Comparison of ENCODE assay signal across 11 cellular contexts in genomic region chr1:94803517-94804441, GRCh38. TPM values are rescaled to one million over a fixed set of nuclear protein-coding genes. Genes with fewer than 3 reads are reported as not detected.
A peak's percentile ranks its signal among the peaks of the same experiment; 100 is the strongest.
DNase-seq lines count a peak whose midpoint lies in the region; ATAC-seq and TF ChIP-seq lines count a peak whose summit lies in the region.
"Had no signal": no experiment of that assay in that cellular context is flagged by ENCODE, and none has a peak within 500 bp of the region (broad histone marks: within the 10 kb centered on the region; RNA-seq: fewer than 3 reads in every experiment).

No MANE protein-coding gene starts in this region.

- H3K36me3 Mint-ChIP-seq in type B pancreatic cell, result no peaks in the 10 kb centered on the region

- peak overlapping the region; percentile 49 for H3K27ac Mint-ChIP-seq in type B pancreatic cell
- H3K27ac Mint-ChIP-seq: stimulated activated naive CD8-positive, alpha-beta T cell treated with anti-CD3 and anti-CD28 coated beads, Interleukin-15, amount 100 ng/mL, for 72 hours had no signal

- H3K4me3 Mint-ChIP-seq in type B pancreatic cell, result peak overlapping the region; percentile 42
- H3K4me3 Mint-ChIP-seq: stimulated activated naive CD8-positive, alpha-beta T cell treated with anti-CD3 and anti-CD28 coated beads, Interleukin-15, amount 100 ng/mL, for 72 hours had no signal

- no peak for TF ChIP-seq POLR2A in esophagus muscularis mucosa (IDR thresholded peaks at IDR 0.05; ENCODE audit: low read depth)

- intact Hi-C loops in esophagus muscularis mucosa (cut with DNase I), result no loop called here

- DNase-seq in NCI-H1092 treated with DMSO at 0.1 percent for 48 hours (lab: John Stamatoyannopoulos, UW) (peak; percentile 53), NCI-H1092 (lab: John Stamatoyannopoulos, UW) (no peak), esophagus muscularis mucosa (ENCODE audit: extremely low spot score) (peak; percentile 88), midbrain (lab: John Stamatoyannopoulos, UW) (peak; percentile 70), type B pancreatic cell (ENCODE audit: extremely low spot score, unreplicated experiment) (no peak), DMS153 treated with DMSO at 0.1 percent for 48 hours (lab: John Stamatoyannopoulos, UW; ENCODE audit: unreplicated experiment) (no peak)
- no peak for DNase-seq in stimulated activated naive CD4-positive, alpha-beta T cell treated with Interleukin-2 at 50 U/mL for 16 hours (lab: John Stamatoyannopoulos, UW)
- DNase-seq: NCI-H1930; stimulated activated naive CD8-positive, alpha-beta T cell treated with anti-CD3 and anti-CD28 coated beads, Interleukin-15, amount 100 ng/mL, for 72 hours had no signal

- peak overlapping the region; percentile 56 to 77 (median 75) for H3K27ac ChIP-seq in esophagus muscularis mucosa (replicated peaks in 1 of 4)

- no peak overlapping the region for H3K4me3 ChIP-seq in esophagus muscularis mucosa
- H3K4me3 ChIP-seq: skin epidermis had no signal

- WGBS in esophagus muscularis mucosa, result 67% methylated on average over 8 of the region's 8 CpGs

- peaks cover 64% of the 10 kb centered on the region for H3K4me1 Mint-ChIP-seq in type B pancreatic cell (ENCODE audit: unreplicated experiment)

- H3K9me3 ChIP-seq in esophagus muscularis mucosa, result no peaks in the 10 kb centered on the region

- TF ChIP-seq CTCF in esophagus muscularis mucosa (IDR thresholded peaks at IDR 0.05) (no peak), type B pancreatic cell (conservative IDR thresholded peaks at IDR 0.05) (no peak)

- H3K4me1 ChIP-seq in esophagus muscularis mucosa, result peaks cover 28 to 42% (median 39%) of the 10 kb centered on the region in 4 donors

- no peak for ATAC-seq in HG03139 (IDR thresholded peaks at IDR 0.05; ENCODE audit: unreplicated experiment)
- ATAC-seq: stimulated activated naive CD8-positive, alpha-beta T cell treated with anti-CD3 and anti-CD28 coated beads, Interleukin-15, amount 100 ng/mL, for 72 hours had no signal

- TF ChIP-seq EP300 in esophagus muscularis mucosa (IDR thresholded peaks at IDR 0.05), result no peak

- H3K36me3 ChIP-seq in esophagus muscularis mucosa, result no peaks in the 10 kb centered on the region

- H3K27me3 ChIP-seq in esophagus muscularis mucosa, result no peaks in the 10 kb centered on the region

- no peaks in the 10 kb centered on the region for H3K27me3 Mint-ChIP-seq in type B pancreatic cell

- no peaks in the 10 kb centered on the region for H3K9me3 Mint-ChIP-seq in type B pancreatic cell
- H3K9me3 Mint-ChIP-seq: stimulated activated naive CD8-positive, alpha-beta T cell treated with anti-CD3 and anti-CD28 coated beads, Interleukin-15, amount 100 ng/mL, for 72 hours had no signal

RNA-seq across cellular contexts. Expression of gene SLC44A3, which starts 16.4 kb away (rescaled TPM):
- total RNA-seq in esophagus muscularis mucosa (1 to 10 TPM in 1 of 4 donors, under 1 TPM in 3; 0.63 to 1.7 (median 0.83) TPM), type B pancreatic cell (ENCODE audit: low replicate concordance) (19.5 and 33.9 TPM in 2 replicates)

Comparison
In these comparisons a context has a peak if more than half of its experiments do, and no peak if none do; other contexts are left out.
1. DNase-seq: peak in NCI-H1092 treated with DMSO at 0.1 percent for 48 hours (single experiment), esophagus muscularis mucosa (single experiment) and midbrain (single experiment); none in NCI-H1092 (single experiment), type B pancreatic cell (single experiment), DMS153 treated with DMSO at 0.1 percent for 48 hours (single experiment) and stimulated activated naive CD4-positive, alpha-beta T cell treated with Interleukin-2 at 50 U/mL for 16 hours (single experiment).